In genomic region chr22:37356922-37357321, GRCh38 we compare ENCODE assay signal across 24 cellular contexts.
"Had no signal": no experiment of that assay in that cellular context is flagged by ENCODE, and none has a peak within 500 bp of the region (broad histone marks: within the 10 kb centered on the region; RNA-seq: fewer than 3 reads in every experiment).

No MANE protein-coding gene starts in this region.

- DNase-seq: colonic mucosa; cortex of kidney; effector CD8-positive, alpha-beta T cell; effector memory CD8-positive, alpha-beta T cell; endodermal cell; erythroblast; esophagus squamous epithelium; foreskin melanocyte; gastrocnemius medialis; glutamatergic neuron; head of caudate nucleus; heart right ventricle; hippocampal formation; left cardiac atrium; left lung; left ventricle myocardium superior; lower lobe of right lung; mesenchymal stem cell; mucosa of descending colon; naive B cell had no signal

- H3K4me3 Mint-ChIP-seq: dendritic cell treated with granulocyte-macrophage colony-stimulating factor and Interleukin-4, amounts not matched to agents 40 ng/mL and 50 ng/mL, for 4 days; effector memory CD8-positive, alpha-beta T cell; endodermal cell; mesothelial cell of epicardium; naive B cell had no signal

- H3K9me3 Mint-ChIP-seq: dendritic cell treated with granulocyte-macrophage colony-stimulating factor and Interleukin-4, amounts not matched to agents 40 ng/mL and 50 ng/mL, for 4 days; effector memory CD8-positive, alpha-beta T cell; endodermal cell; naive B cell had no signal

- H3K36me3 ChIP-seq: colonic mucosa, esophagus squamous epithelium, gastrocnemius medialis, heart right ventricle, left lung, lower lobe of right lung had no signal

- H3K36me3 Mint-ChIP-seq: mesothelial cell of epicardium, naive B cell had no signal

- H3K27ac ChIP-seq: colonic mucosa, epithelial cell of prostate, esophagus squamous epithelium, gastrocnemius medialis, heart right ventricle, left lung, lower lobe of right lung had no signal

- H3K27ac Mint-ChIP-seq: dendritic cell treated with granulocyte-macrophage colony-stimulating factor and Interleukin-4, amounts not matched to agents 40 ng/mL and 50 ng/mL, for 4 days; effector memory CD8-positive, alpha-beta T cell; endodermal cell; mesothelial cell of epicardium; naive B cell had no signal

- H3K4me3 ChIP-seq: colonic mucosa, esophagus squamous epithelium, gastrocnemius medialis, heart right ventricle, left lung, lower lobe of right lung, mucosa of descending colon had no signal

- H3K4me1 ChIP-seq: colonic mucosa, esophagus squamous epithelium, gastrocnemius medialis, heart right ventricle, left lung, lower lobe of right lung had no signal

- H3K9me3 ChIP-seq: colonic mucosa, esophagus squamous epithelium, gastrocnemius medialis, heart right ventricle, left lung, lower lobe of right lung, mucosa of descending colon had no signal

- ATAC-seq: effector memory CD8-positive, alpha-beta T cell; esophagus mucosa; gastrocnemius medialis; heart right ventricle; left cardiac atrium; left lung; left ventricle myocardium superior; lower lobe of right lung; mucosa of descending colon had no signal
